In the genomic region with DNA sequence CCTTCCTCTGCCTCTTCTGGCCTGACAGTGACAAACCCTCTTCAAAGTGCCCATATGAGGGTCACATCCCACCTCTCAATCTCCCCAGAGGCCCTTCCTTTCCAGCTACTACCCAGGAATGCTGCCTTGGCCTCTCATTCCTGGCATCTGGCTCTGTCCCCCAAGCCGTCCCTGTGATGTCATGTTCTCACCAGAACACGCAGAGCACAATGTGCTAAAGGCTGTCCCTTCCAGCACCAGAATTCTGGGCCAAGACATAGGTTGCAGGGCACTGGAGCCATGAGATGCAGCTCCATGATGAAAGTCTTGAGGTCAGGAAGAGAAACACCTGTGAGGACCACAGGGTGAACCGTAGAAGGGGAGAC, we compare ENCODE assay signal across 22 cellular contexts.
A peak's percentile ranks its signal among the peaks of the same experiment; 100 is the strongest.
DNase-seq lines count a peak whose midpoint lies in the region; ATAC-seq and TF ChIP-seq lines count a peak whose summit lies in the region.
"Had no signal": no experiment of that assay in that cellular context is flagged by ENCODE, and none has a peak within 500 bp of the region (broad histone marks: within the 10 kb centered on the region; RNA-seq: fewer than 3 reads in every experiment).

No MANE protein-coding gene starts in this region.

- H3K27ac ChIP-seq in caudate nucleus (ENCODE audit: low read depth, low read length) (peak overlapping the region; percentile 61), heart right ventricle (peak overlapping the region in 6 of 10 donors; percentile 12 to 70 (median 57)), prostate gland (peak overlapping the region; percentile 57 to 74), tibial nerve (peak overlapping the region in 3 of 4 donors; percentile 47 to 83 (median 56))
- H3K27ac ChIP-seq: BLaER1 treated with 17β-estradiol and CSF1 and Interleukin-3, amounts not matched to agents 10 nM and 100 nM; KMS-11; SK-N-MC had no signal

- DNase-seq in caudate nucleus (lab: John Stamatoyannopoulos, UW), result no peak
- DNase-seq in heart right ventricle, result no peak
- DNase-seq in prostate gland (ENCODE audit: low spot score), result no peak
- peak; percentile 21 to 28 for DNase-seq in tibial nerve (ENCODE audit: low spot score in 2 of 2)
- DNase-seq in GM19240 (ENCODE audit: insufficient read length, low spot score), result no peak
- DNase-seq in type B pancreatic cell (ENCODE audit: extremely low spot score, unreplicated experiment), result no peak
- no peak for DNase-seq in NCI-H2081 (lab: John Stamatoyannopoulos, UW)
- no peak for DNase-seq in KBM-7
- DNase-seq: activated CD4-positive, alpha-beta T cell treated with anti-CD3 and anti-CD28 coated beads for 4 hours; activated T-cell treated with anti-CD3 and anti-CD28 coated beads, Interleukin-2, amount 50 U/mL, for 4 hours; dermis blood vessel endothelial cell; DND-41; glutamatergic neuron; kidney glomerular epithelial cell; NCI-H146; NCI-H526 had no signal

- no peaks in the 10 kb centered on the region for H3K27me3 ChIP-seq in heart right ventricle
- H3K27me3 ChIP-seq in prostate gland (replicated peaks; ENCODE audit: insufficient read depth), result no peaks in the 10 kb centered on the region
- H3K27me3 ChIP-seq in tibial nerve, result no peaks in the 10 kb centered on the region
- H3K27me3 ChIP-seq: BLaER1 treated with 17β-estradiol and CSF1 and Interleukin-3, amounts not matched to agents 10 nM and 100 nM had no signal

- TF ChIP-seq CTCF in heart right ventricle (IDR thresholded peaks at IDR 0.05) (no peak), prostate gland (IDR thresholded peaks at IDR 0.05) (no peak), tibial nerve (IDR thresholded peaks at IDR 0.05) (no peak), type B pancreatic cell (conservative IDR thresholded peaks at IDR 0.05) (no peak)

- H3K9me3 ChIP-seq in heart right ventricle (no peaks in the 10 kb centered on the region), prostate gland (no peaks in the 10 kb centered on the region), tibial nerve (no peaks in the 10 kb centered on the region)
- H3K9me3 ChIP-seq: BLaER1 treated with 17β-estradiol and CSF1 and Interleukin-3, amounts not matched to agents 10 nM and 100 nM had no signal

- no peak overlapping the region for H3K4me3 ChIP-seq in heart right ventricle
- H3K4me3 ChIP-seq in prostate gland, result no peak overlapping the region
- no peak overlapping the region for H3K4me3 ChIP-seq in tibial nerve
- H3K4me3 ChIP-seq: BLaER1 treated with 17β-estradiol and CSF1 and Interleukin-3, amounts not matched to agents 10 nM and 100 nM; SK-N-MC had no signal

- no peak for TF ChIP-seq POLR2A in prostate gland (IDR thresholded peaks at IDR 0.05)
- no peak for TF ChIP-seq POLR2A in tibial nerve (IDR thresholded peaks at IDR 0.05)

- H3K9me3 Mint-ChIP-seq in type B pancreatic cell, result no peaks in the 10 kb centered on the region
- H3K9me3 Mint-ChIP-seq: activated T-cell treated with anti-CD3 and anti-CD28 coated beads, Interleukin-2, amount 50 U/mL, for 4 hours; natural killer cell treated with Interleukin-12 subunit alpha and Interleukin-12 subunit beta and Interleukin-15 and Interleukin-18, amount 100 ng/mL, for 72 hours; stimulated activated naive CD8-positive, alpha-beta T cell treated with anti-CD3 and anti-CD28 coated beads, Interleukin-15, Interleukin-2, amounts not matched to agents 100 ng/mL and 50 ng/mL, for 24 hours; T-helper 1 cell treated with Interleukin-12 subunit alpha and Interleukin-12 subunit beta and Interleukin-4 antibody, amounts not matched to agents 30 μg/mL and 1 μg/mL, for 36 hours had no signal

- 46 to 55% methylated on average over 3 of the region's 3 CpGs for WGBS in heart right ventricle, 2 donors
- 63% methylated on average over 3 of the region's 3 CpGs for WGBS in prostate gland
- 55 to 66% methylated on average over 3 of the region's 3 CpGs for WGBS in tibial nerve, 2 donors

- H3K36me3 ChIP-seq in heart right ventricle (no peaks in the 10 kb centered on the region), prostate gland (no peaks in the 10 kb centered on the region), tibial nerve (no peaks in the 10 kb centered on the region)
- H3K36me3 ChIP-seq: BLaER1 treated with 17β-estradiol and CSF1 and Interleukin-3, amounts not matched to agents 10 nM and 100 nM had no signal

- peaks cover 0 to 33% (median 13%) of the 10 kb centered on the region in 9 donors for H3K4me1 ChIP-seq in heart right ventricle
- H3K4me1 ChIP-seq in prostate gland (replicated peaks), result no peaks in the 10 kb centered on the region
- H3K4me1 ChIP-seq in tibial nerve, result peaks cover 0 to 39% (median 13%) of the 10 kb centered on the region in 4 donors

- peak in 1 of 2 donors; percentile 23 for TF ChIP-seq EP300 in tibial nerve (IDR thresholded peaks at IDR 0.05)

- intact Hi-C loops in heart right ventricle (cut with DNase I) (loop anchor here in 2 of 10 donors (10.0 kb wide), 3 partner anchors 65 to 135 kb away; no protein-coding TSS in a partner anchor), prostate gland (cut with DNase I) (loop anchor here (10.0 kb wide), 2 partner anchors 55 to 295 kb away; no protein-coding TSS in a partner anchor)

- peaks cover 4% of the 10 kb centered on the region for H3K4me1 Mint-ChIP-seq in type B pancreatic cell (ENCODE audit: unreplicated experiment)

- no peak overlapping the region for H3K27ac Mint-ChIP-seq in type B pancreatic cell
- H3K27ac Mint-ChIP-seq: natural killer cell treated with Interleukin-12 subunit alpha and Interleukin-12 subunit beta and Interleukin-15 and Interleukin-18, amount 100 ng/mL, for 72 hours; stimulated activated naive CD8-positive, alpha-beta T cell treated with anti-CD3 and anti-CD28 coated beads, Interleukin-15, Interleukin-2, amounts not matched to agents 100 ng/mL and 50 ng/mL, for 24 hours; T-helper 1 cell treated with Interleukin-12 subunit alpha and Interleukin-12 subunit beta and Interleukin-4 antibody, amounts not matched to agents 30 μg/mL and 1 μg/mL, for 36 hours had no signal

- ATAC-seq in heart right ventricle, result peak in 7 of 8 donors; percentile 48 to 93 (median 66)
- ATAC-seq: activated T-cell treated with anti-CD3 and anti-CD28 coated beads, Interleukin-2, amount 50 U/mL, for 4 hours; natural killer cell treated with Interleukin-12 subunit alpha and Interleukin-12 subunit beta and Interleukin-15 and Interleukin-18, amount 100 ng/mL, for 72 hours had no signal

- peaks cover 16% of the 10 kb centered on the region for H3K27me3 Mint-ChIP-seq in type B pancreatic cell
- H3K27me3 Mint-ChIP-seq: natural killer cell treated with Interleukin-12 subunit alpha and Interleukin-12 subunit beta and Interleukin-15 and Interleukin-18, amount 100 ng/mL, for 72 hours; stimulated activated naive CD8-positive, alpha-beta T cell treated with anti-CD3 and anti-CD28 coated beads, Interleukin-15, Interleukin-2, amounts not matched to agents 100 ng/mL and 50 ng/mL, for 24 hours had no signal

- H3K36me3 Mint-ChIP-seq in type B pancreatic cell, result no peaks in the 10 kb centered on the region
- H3K36me3 Mint-ChIP-seq: natural killer cell treated with Interleukin-12 subunit alpha and Interleukin-12 subunit beta and Interleukin-15 and Interleukin-18, amount 100 ng/mL, for 72 hours had no signal

- in situ Hi-C loops in KBM-7 (cut with MboI; ENCODE audit: low pct_unique_long_range_greater_than_20kb, low sequenced_read_pairs), result no loop called here

- H3K4me3 Mint-ChIP-seq in type B pancreatic cell, result no peak overlapping the region
- H3K4me3 Mint-ChIP-seq: activated T-cell treated with anti-CD3 and anti-CD28 coated beads, Interleukin-2, amount 50 U/mL, for 4 hours; natural killer cell treated with Interleukin-12 subunit alpha and Interleukin-12 subunit beta and Interleukin-15 and Interleukin-18, amount 100 ng/mL, for 72 hours; stimulated activated naive CD8-positive, alpha-beta T cell treated with anti-CD3 and anti-CD28 coated beads, Interleukin-15, Interleukin-2, amounts not matched to agents 100 ng/mL and 50 ng/mL, for 24 hours; T-helper 1 cell treated with Interleukin-12 subunit alpha and Interleukin-12 subunit beta and Interleukin-4 antibody, amounts not matched to agents 30 μg/mL and 1 μg/mL, for 36 hours had no signal

Comparison
In these comparisons a context has a peak if more than half of its experiments do, and no peak if none do; other contexts are left out.
1. DNase-seq: peak in tibial nerve (2 of 2); none in caudate nucleus (0 of 61), heart right ventricle (0 of 2), prostate gland (single experiment), GM19240 (single experiment), type B pancreatic cell (single experiment), NCI-H2081 (0 of 2) and KBM-7 (single experiment).
2. Peak in every context shown above with its lines, with median percentiles within 50 percentile points of each other: H3K27ac ChIP-seq.